In genomic region chr9:96192710-96193109, GRCh38 we compare ENCODE assay signal across 32 cellular contexts.
"Had no signal": no experiment of that assay in that cellular context is flagged by ENCODE, and none has a peak within 500 bp of the region (broad histone marks: within the 10 kb centered on the region; RNA-seq: fewer than 3 reads in every experiment).

No MANE protein-coding gene starts in this region.

- ATAC-seq: activated CD8-positive, alpha-beta T cell treated with anti-CD3 and anti-CD28 coated beads for 36 hours; activated naive CD4-positive, alpha-beta T cell treated with anti-CD3 and anti-CD28 coated beads, Interleukin-2, amount 50 U/mL, for 72 hours; activated T-cell treated with anti-CD3 and anti-CD28 coated beads, Interleukin-2, amount 50 U/mL, for 4 hours; activated T-cell treated with anti-CD3 and anti-CD28 coated beads, Interleukin-2, amount 50 U/mL, for 72 hours; activated T-helper 17 cell treated with anti-CD3 and anti-CD28 coated beads, Interleukin-2, amount 50 U/mL, for 72 hours; body of pancreas had no signal

- H3K27ac ChIP-seq: adrenal gland, body of pancreas, brain microvascular endothelial cell, breast epithelium, VCaP had no signal

- H3K4me3 ChIP-seq: adrenal gland, body of pancreas, breast epithelium had no signal

- H3K27me3 ChIP-seq: adrenal gland, body of pancreas, brain microvascular endothelial cell, breast epithelium had no signal

- H3K4me1 ChIP-seq: adrenal gland, body of pancreas, breast epithelium had no signal

- H3K36me3 ChIP-seq: adrenal gland, brain microvascular endothelial cell, breast epithelium had no signal

- DNase-seq: activated B cell treated with CpG ODN at 0.5 μM for 24 hours; activated CD4-positive, alpha-beta memory T cell treated with anti-CD3 and anti-CD28 coated beads for 36 hours; activated CD4-positive, alpha-beta T cell treated with anti-CD3 and anti-CD28 coated beads for 4 hours; activated CD4-positive, alpha-beta T cell treated with anti-CD3 and anti-CD28 coated beads, Interleukin-2, amount 10 ng/mL, durations not matched to agents 24 days and 14 days; activated CD4-positive, alpha-beta T cell treated with anti-CD3 and anti-CD28 coated beads, Interleukin-2, amount 50 U/mL, for 1 hour; activated CD4-positive, alpha-beta T cell treated with anti-CD3 and anti-CD28 coated beads, Interleukin-2, amount 50 U/mL, for 4 hours; activated CD4-positive, CD25-positive, alpha-beta regulatory T cell treated with anti-CD3 and anti-CD28 coated beads, Interleukin-2, amount 50 U/mL, for 72 hours; activated CD8-positive, alpha-beta memory T cell treated with anti-CD3 and anti-CD28 coated beads, Interleukin-2, amount 50 U/mL, for 4 hours; activated CD8-positive, alpha-beta T cell treated with anti-CD3 and anti-CD28 coated beads for 36 hours; activated effector memory CD4-positive, alpha-beta T cell treated with anti-CD3 and anti-CD28 coated beads, Interleukin-2, amount 50 U/mL, for 16 hours; activated gamma-delta T cell treated with Interleukin-2 at 50 U/mL for 16 hours; activated naive CD4-positive, alpha-beta T cell; activated naive CD4-positive, alpha-beta T cell treated with anti-CD3 and anti-CD28 coated beads for 36 hours; activated naive CD4-positive, alpha-beta T cell treated with anti-CD3 and anti-CD28 coated beads, Interleukin-2, amount 50 U/mL, for 16 hours; activated naive CD8-positive, alpha-beta T cell treated with anti-CD3 and anti-CD28 coated beads for 36 hours; activated T-cell treated with anti-CD3 and anti-CD28 coated beads for 4 hours; activated T-cell treated with anti-CD3 and anti-CD28 coated beads, Interleukin-2, amount 50 U/mL, for 1 hour; activated T-cell treated with anti-CD3 and anti-CD28 coated beads, Interleukin-2, amount 50 U/mL, for 4 hours; activated T-cell treated with anti-CD3 and anti-CD28 coated beads, Interleukin-2, amount 50 U/mL, for 72 hours; adrenal gland; amniotic stem cell; aorta; body of pancreas; brain microvascular endothelial cell; caudate nucleus; T-helper 1 cell; T-helper 2 cell; T-helper 9 cell had no signal
